8 cellular contexts compared by ENCODE assay signal in genomic region chr14:52951730-52952481, GRCh38. TPM values are rescaled to one million over a fixed set of nuclear protein-coding genes. Genes with fewer than 3 reads are reported as not detected.
DNase-seq lines count a peak whose midpoint lies in the region; ATAC-seq and TF ChIP-seq lines count a peak whose summit lies in the region.

No MANE protein-coding gene starts in this region.

- peak overlapping the region; percentile 94 to 96 (median 94) for H3K27ac ChIP-seq in transverse colon

- H3K36me3 ChIP-seq in endocrine pancreas (ENCODE audit: control insufficient read depth, insufficient read depth, low read length) (no peaks in the 10 kb centered on the region), transverse colon (no peaks in the 10 kb centered on the region)

- POLR2A ChIA-PET in HEK293T (lab: Yijun Ruan, JAX), result interaction anchor here (1.6 to 2.0 kb wide), 3 partner anchors 9 to 200 kb away, joined by 4 to 6 read pairs (median 5); partner anchors contain the start of gene GNPNAT1

- peaks cover 8% of the 10 kb centered on the region for H3K4me1 ChIP-seq in endocrine pancreas (ENCODE audit: control insufficient read depth, insufficient read depth, low read length)
- peaks cover 0 to 31% (median 10%) of the 10 kb centered on the region in 4 donors for H3K4me1 ChIP-seq in transverse colon

- intact Hi-C loops in transverse colon (cut with DNase I; ENCODE audit: low total_unique reads), result no loop called here
- intact Hi-C loops in posterior vena cava (cut with DNase I), result loop anchor here in 1 of 2 donors (10.0 kb wide), 1 partner anchor 47 kb away; no protein-coding TSS in a partner anchor

- 4 to 8% methylated on average over 11 to 14 of the region's 14 CpGs for WGBS in transverse colon (ENCODE audit: low coverage in 1 of 2), 2 donors

- peak; percentile 19 to 37 (median 28) for TF ChIP-seq CTCF in transverse colon (IDR thresholded peaks at IDR 0.05)

- H3K9me3 ChIP-seq in endocrine pancreas (ENCODE audit: control insufficient read depth, low read length), result no peaks in the 10 kb centered on the region
- no peaks in the 10 kb centered on the region for H3K9me3 ChIP-seq in transverse colon

- H3K27me3 ChIP-seq in endocrine pancreas (ENCODE audit: control insufficient read depth, insufficient read depth, low read length), result no peaks in the 10 kb centered on the region
- peaks cover 51% of the 10 kb centered on the region for H3K27me3 ChIP-seq in transverse colon

- in situ Hi-C loops in transverse colon (cut with MboI; ENCODE audit: low pct_ligation_motif_present in 1 of 4, low pct_unique_long_range_greater_than_20kb in 1 of 4, low sequenced_read_pairs in 3 of 4), result loop anchor here in 1 of 4 donors (10.0 kb wide), 1 partner anchor 127 kb away; no protein-coding TSS in a partner anchor

- H3K4me3 ChIP-seq in endocrine pancreas (ENCODE audit: control insufficient read depth, insufficient read depth, low read length) (peak overlapping the region; percentile 88), transverse colon (peak overlapping the region; percentile 60 to 82 (median 65))

- ATAC-seq in SK-N-SH treated with all-trans-retinoic acid at 6 μM for 48 hours, result peak; percentile 74
- ATAC-seq in HG03135 (IDR thresholded peaks at IDR 0.05; ENCODE audit: unreplicated experiment), result no peak

- CTCF ChIA-PET in HEK293T (lab: Yijun Ruan, JAX), result interaction anchor here (0.9 kb wide), 2 partner anchors 9 to 125 kb away, joined by 3 read pairs; no protein-coding TSS in a partner anchor

- TF ChIP-seq POLR2A in transverse colon (IDR thresholded peaks at IDR 0.05), result no peak

- TF ChIP-seq EP300 in transverse colon (IDR thresholded peaks at IDR 0.05; ENCODE audit: low read depth), result no peak

- DNase-seq in COLO668 (lab: John Stamatoyannopoulos, UW; ENCODE audit: unreplicated experiment) (peak; percentile 35), HEK293T (ENCODE audit: extremely low spot score) (peak; percentile 49), medulla oblongata (ENCODE audit: extremely low spot score) (peak; percentile 80), transverse colon (peak; percentile 18), posterior vena cava (ENCODE audit: low spot score) (no peak)

- H3K9ac ChIP-seq in endocrine pancreas (ENCODE audit: control insufficient read depth, insufficient read depth, low read length), result peak overlapping the region; percentile 96

TF ChIP-seq in HEK293T, 16 proteins besides CTCF, POLR2A, EP300 and RAD21:
- TF ChIP-seq PKNOX1 (IDR thresholded peaks at IDR 0.05) (peak; percentile 80), ARNT (IDR thresholded peaks at IDR 0.05) (no peak)

TF ChIP-seq in SK-N-SH treated with all-trans-retinoic acid at 6 μM for 48 hours, 23 proteins besides CTCF, POLR2A, EP300 and RAD21:
- TF ChIP-seq TCF4 (CRISPR knock-in tag; IDR thresholded peaks at IDR 0.05; ENCODE audit: borderline replicate concordance) (0 out of 2 replicates have a peak, but pooled peaks have one; percentile 11), TSHZ2 (CRISPR knock-in tag; IDR thresholded peaks at IDR 0.05) (no peak; the same call in 1 of the 2 replicates)

RNA-seq across cellular contexts. Expression of gene FERMT2, which starts 1.1 kb away (rescaled TPM):
- 100 to 1,000 TPM in 1 of 4 donors, 10 to 100 TPM in 3; 38.6 to 186 (median 62.7) TPM for total RNA-seq in transverse colon
- total RNA-seq in posterior vena cava, result 100 to 1,000 TPM; 295 to 326 TPM
